13 cellular contexts compared by ENCODE assay signal in genomic region chr13:110304256-110304655, GRCh38. TPM values are rescaled to one million over a fixed set of nuclear protein-coding genes. Genes with fewer than 3 reads are reported as not detected.
DNase-seq lines count a peak whose midpoint lies in the region; ATAC-seq, FAIRE-seq and TF ChIP-seq lines count a peak whose summit lies in the region.
"Had no signal": no experiment of that assay in that cellular context is flagged by ENCODE, and none has a peak within 500 bp of the region (broad histone marks: within the 10 kb centered on the region; RNA-seq: fewer than 3 reads in every experiment).

No MANE protein-coding gene starts in this region.

- no peak for TF ChIP-seq EP300 in ovary (IDR thresholded peaks at IDR 0.05)

- no peak for TF ChIP-seq POLR2A in ovary (IDR thresholded peaks at IDR 0.05)

- no peak for ATAC-seq in GM18511 (IDR thresholded peaks at IDR 0.05; ENCODE audit: unreplicated experiment)
- ATAC-seq: activated CD4-positive, alpha-beta T cell treated with anti-CD3 and anti-CD28 coated beads for 36 hours had no signal

- intact Hi-C loops in ovary (cut with DNase I): loop anchor here in 3 of 4 donors (10.0 kb wide), 3 partner anchors 49 to 111 kb away; no protein-coding TSS in a partner anchor

- TF ChIP-seq CTCF in fibroblast of pulmonary artery (IDR thresholded peaks at IDR 0.05; ENCODE audit: low read length, missing control alignments): no peak
- no peak for TF ChIP-seq CTCF in ovary (IDR thresholded peaks at IDR 0.05)
- no peak for TF ChIP-seq CTCF in BE2C (IDR thresholded peaks at IDR 0.05; ENCODE audit: low read depth, low read length)

- 46 to 55% (median 54%) methylated on average over 4 of the region's 4 CpGs for WGBS in ovary, 3 donors

- H3K9me3 ChIP-seq in ovary (no peaks in the 10 kb centered on the region), BE2C (no peaks in the 10 kb centered on the region)

- H3K36me3 ChIP-seq in ovary: no peaks in the 10 kb centered on the region
- no peaks in the 10 kb centered on the region for H3K36me3 ChIP-seq in BE2C

- H3K27me3 ChIP-seq in ovary: no peaks in the 10 kb centered on the region
- peaks cover 93% of the 10 kb centered on the region for H3K27me3 ChIP-seq in BE2C

- H3K4me3 ChIP-seq in fibroblast of pulmonary artery (replicated peaks; ENCODE audit: low read depth, low read length): peak overlapping the region; percentile 87
- peak overlapping the region; percentile 85 for H3K4me3 ChIP-seq in ovary
- H3K4me3 ChIP-seq in BE2C (ENCODE audit: low read depth, low read length): no peak overlapping the region

- peaks cover 23% of the 10 kb centered on the region for H3K4me1 ChIP-seq in ovary (ENCODE audit: insufficient read depth)
- no peaks in the 10 kb centered on the region for H3K4me1 ChIP-seq in BE2C

- DNase-seq in A172 (ENCODE audit: low spot score) (peak; percentile 35), RCC 7860 (ENCODE audit: low spot score) (peak; percentile 87), fibroblast of pulmonary artery (ENCODE audit: low read depth) (peak; percentile 74), ovary (peak in 1 of 5 donors; percentile 14), HK-2 (ENCODE audit: unreplicated experiment) (no peak), amygdala (lab: John Stamatoyannopoulos, UW) (no peak), BE2C (no peak)
- DNase-seq: activated CD4-positive, alpha-beta T cell treated with anti-CD3 and anti-CD28 coated beads for 36 hours; NCI-H187; SHP77; stimulated activated CD4-positive, alpha-beta T cell treated with anti-CD3 and anti-CD28 coated beads, Interleukin-2, amount 100 ng/mL, for 48 hours had no signal

- H3K27ac ChIP-seq in ovary: no peak overlapping the region

- peak; percentile 93 for FAIRE-seq in RCC 7860 (lab: Jason Lieb, UNC)
- FAIRE-seq: endometrium had no signal

RNA-seq across cellular contexts. Expression of gene COL4A1, which starts 2.7 kb away (rescaled TPM):
- total RNA-seq in A172 (2014; rRNA removed; shearing (Covaris generic)): 197 and 221 TPM in 2 replicates
- 100 to 1,000 TPM in 3 of 7 donors, 10 to 100 TPM in 4; 42.3 to 106 (median 73.2) TPM for total RNA-seq in ovary
- 100 to 1,000 TPM in 1 of 2 donors, 10 to 100 TPM in 1; 87.5 to 421 TPM for polyA plus RNA-seq in ovary
- 4.1 TPM for polyA plus RNA-seq in BE2C (2012; ENCODE audit: insufficient read depth, insufficient read length, low read depth)

RNA-seq across cellular contexts. Expression of gene COL4A2, which starts 2.8 kb away (rescaled TPM):
- 177 and 218 TPM in 2 replicates for total RNA-seq in A172 (2014; rRNA removed; shearing (Covaris generic))
- 100 to 1,000 TPM in 5 of 7 donors, 10 to 100 TPM in 2; 59.5 to 171 (median 120) TPM for total RNA-seq in ovary
- polyA plus RNA-seq in ovary: 100 to 1,000 TPM; 136 to 164 TPM
- 11.5 TPM for polyA plus RNA-seq in BE2C (2012; ENCODE audit: insufficient read depth, insufficient read length, low read depth)
- total RNA-seq: activated CD4-positive, alpha-beta T cell treated with anti-CD3 and anti-CD28 coated beads for 36 hours had no signal

Comparison
In these comparisons a context has a peak if more than half of its experiments do, and no peak if none do; other contexts are left out.
1. DNase-seq: peak in A172 (single experiment), RCC 7860 (single experiment) and fibroblast of pulmonary artery (single experiment); none in HK-2 (single experiment), amygdala (0 of 56) and BE2C (single experiment).